ENCODE assay signal across 8 cellular contexts in genomic region chr21:32411366-32412161, GRCh38. TPM values are rescaled to one million over a fixed set of nuclear protein-coding genes. Genes with fewer than 3 reads are reported as not detected.
DNase-seq lines count a peak whose midpoint lies in the region; ATAC-seq and TF ChIP-seq lines count a peak whose summit lies in the region.

No MANE protein-coding gene starts in this region.

- H3K9me3 ChIP-seq in mucosa of descending colon = no peaks in the 10 kb centered on the region

- DNase-seq in COLO668 (lab: John Stamatoyannopoulos, UW; ENCODE audit: unreplicated experiment) (peak; percentile 77), NCI-H2171 treated with DMSO at 0.1 percent for 48 hours (lab: John Stamatoyannopoulos, UW) (peak; percentile 38), activated T-cell treated with anti-CD3 and anti-CD28 coated beads for 24 hours (ENCODE audit: low read depth) (peak; percentile 55), epithelial cell of proximal tubule (ENCODE audit: low read depth) (no peak), mucosa of descending colon (peak; percentile 93 to 94 (median 93))
- DNase-seq in stimulated activated CD8-positive, alpha-beta memory T cell treated with anti-CD3 and anti-CD28 coated beads, Interleukin-15, amount 100 ng/mL, for 48 hours (ENCODE audit: low read depth in 2 of 2) = peak; percentile 58 to 65

- H3K4me3 ChIP-seq in epithelial cell of proximal tubule (ENCODE audit: low read depth, low read length) (peak overlapping the region; percentile 74), mucosa of descending colon (peak overlapping the region; percentile 23)

- intact Hi-C loops in mucosa of descending colon (cut with DNase I, micrococcal nuclease) = loop anchor here in 1 of 2 donors (10.0 kb wide), 2 partner anchors 163 to 193 kb away; no protein-coding TSS in a partner anchor

- TF ChIP-seq CTCF in epithelial cell of proximal tubule (conservative IDR thresholded peaks at IDR 0.05; ENCODE audit: low read depth, low read length) = no peak
- no peak for TF ChIP-seq CTCF in mucosa of descending colon (IDR thresholded peaks at IDR 0.05)

- H3K36me3 ChIP-seq in mucosa of descending colon (ENCODE audit: low read depth) = no peaks in the 10 kb centered on the region

- H3K4me1 ChIP-seq in mucosa of descending colon (ENCODE audit: low read depth) = peaks cover 21% of the 10 kb centered on the region

- ATAC-seq in mucosa of descending colon (peak; percentile 83), GM18520 (IDR thresholded peaks at IDR 0.05; ENCODE audit: unreplicated experiment) (no peak), HG03175 (IDR thresholded peaks at IDR 0.05; ENCODE audit: unreplicated experiment) (no peak)

RNA-seq across cellular contexts. Expression of gene EVA1C, which starts 0.9 kb away (rescaled TPM):
- total RNA-seq in epithelial cell of proximal tubule (0.29 and 0.92 TPM in 2 replicates), mucosa of descending colon (10 to 100 TPM; 13.7 to 27.8 (median 15.3) TPM)

RNA-seq across cellular contexts. Expression of gene URB1, which starts 18.8 kb away (rescaled TPM):
- 11.6 and 14.2 TPM in 2 replicates for total RNA-seq in epithelial cell of proximal tubule
- 10 to 100 TPM in 1 of 3 donors, 1 to 10 TPM in 2; 8.4 to 13.5 (median 8.7) TPM for total RNA-seq in mucosa of descending colon
